In genomic region chr10:12081879-12082560, GRCh38 we compare ENCODE assay signal across 17 cellular contexts. TPM values are rescaled to one million over a fixed set of nuclear protein-coding genes. Genes with fewer than 3 reads are reported as not detected.
DNase-seq lines count a peak whose midpoint lies in the region; TF ChIP-seq lines count a peak whose summit lies in the region.
"Had no signal": no experiment of that assay in that cellular context is flagged by ENCODE, and none has a peak within 500 bp of the region (broad histone marks: within the 10 kb centered on the region; RNA-seq: fewer than 3 reads in every experiment).

No MANE protein-coding gene starts in this region.

- in situ Hi-C loops in astrocyte of the cerebellum (cut with HindIII; ENCODE audit: low sequenced_read_pairs), result no loop called here

- peak; percentile 56 for DNase-seq in HCEC 1CT
- peak; percentile 20 for DNase-seq in astrocyte of the cerebellum (ENCODE audit: low read depth)
- DNase-seq in fibroblast of the aortic adventitia (ENCODE audit: low read depth), result peak; percentile 78
- DNase-seq in activated naive CD4-positive, alpha-beta T cell treated with anti-CD3 and anti-CD28 coated beads, Interleukin-2, amount 50 U/mL, for 16 hours, result no peak
- DNase-seq in NCI-H510A treated with DMSO at 0.1 percent for 48 hours (lab: John Stamatoyannopoulos, UW), result no peak
- DNase-seq in endodermal cell, result no peak
- DNase-seq in erythroblast (lab: John Stamatoyannopoulos, UW), result no peak
- DNase-seq: activated CD4-positive, alpha-beta T cell treated with anti-CD3 and anti-CD28 coated beads, Interleukin-2, amount 50 U/mL, for 48 hours; activated T-cell treated with anti-CD3 and anti-CD28 coated beads, Interleukin-2, amount 50 U/mL, for 48 hours; amniotic stem cell; NCI-H1930; NCI-H510A; OCI-M1; stimulated activated naive CD8-positive, alpha-beta T cell treated with anti-CD3 and anti-CD28 coated beads, Interleukin-15, amount 100 ng/mL, for 72 hours; upper lobe of right lung had no signal

- H3K4me1 Mint-ChIP-seq in endodermal cell, result no peaks in the 10 kb centered on the region

- no peaks in the 10 kb centered on the region for H3K27me3 ChIP-seq in ACC112 (ENCODE audit: insufficient read depth, low read length)
- H3K27me3 ChIP-seq in endodermal cell (ENCODE audit: control insufficient read depth, insufficient read depth, low read length, poor library complexity, severe bottlenecking), result no peaks in the 10 kb centered on the region
- H3K27me3 ChIP-seq: upper lobe of right lung had no signal

- TF ChIP-seq POLR2A in erythroblast (IDR thresholded peaks at IDR 0.05; ENCODE audit: low read length), result no peak

- H3K36me3 Mint-ChIP-seq in endodermal cell (ENCODE audit: low read depth), result peaks cover 61% of the 10 kb centered on the region

- H2AFZ ChIP-seq in ACC112 (ENCODE audit: low read length, unreplicated experiment), result no peak overlapping the region

- no peak overlapping the region for H3K4me3 Mint-ChIP-seq in endodermal cell
- H3K4me3 Mint-ChIP-seq: dendritic cell treated with granulocyte-macrophage colony-stimulating factor and Interleukin-4, amounts not matched to agents 40 ng/mL and 50 ng/mL, for 4 days; stimulated activated naive CD8-positive, alpha-beta T cell treated with anti-CD3 and anti-CD28 coated beads, Interleukin-15, amount 100 ng/mL, for 72 hours had no signal

- H3K27ac Mint-ChIP-seq in endodermal cell, result no peak overlapping the region
- H3K27ac Mint-ChIP-seq: dendritic cell treated with granulocyte-macrophage colony-stimulating factor and Interleukin-4, amounts not matched to agents 40 ng/mL and 50 ng/mL, for 4 days; stimulated activated naive CD8-positive, alpha-beta T cell treated with anti-CD3 and anti-CD28 coated beads, Interleukin-15, amount 100 ng/mL, for 72 hours had no signal

- H3K9me3 Mint-ChIP-seq in endodermal cell, result no peaks in the 10 kb centered on the region
- H3K9me3 Mint-ChIP-seq: dendritic cell treated with granulocyte-macrophage colony-stimulating factor and Interleukin-4, amounts not matched to agents 40 ng/mL and 50 ng/mL, for 4 days; stimulated activated naive CD8-positive, alpha-beta T cell treated with anti-CD3 and anti-CD28 coated beads, Interleukin-15, amount 100 ng/mL, for 72 hours had no signal

- TF ChIP-seq CTCF in astrocyte of the cerebellum (IDR thresholded peaks at IDR 0.05; ENCODE audit: low read depth, low read length, missing control alignments) (no peak), fibroblast of the aortic adventitia (IDR thresholded peaks at IDR 0.05; ENCODE audit: insufficient read depth, low read length) (no peak), endodermal cell (conservative IDR thresholded peaks at IDR 0.05) (no peak)

- peak overlapping the region; percentile 12; the same call in 1 of the 2 replicates for H3K27ac ChIP-seq in ACC112 (ENCODE audit: low read depth, low read length)
- H3K27ac ChIP-seq in endodermal cell (ENCODE audit: low read depth, low read length), result no peak overlapping the region
- H3K27ac ChIP-seq: upper lobe of right lung had no signal

- no peak overlapping the region for H3K9ac ChIP-seq in endodermal cell (ENCODE audit: extremely low read depth, low read length, poor library complexity, severe bottlenecking)

- peaks cover 10% of the 10 kb centered on the region for H3K4me1 ChIP-seq in ACC112 (ENCODE audit: control insufficient read depth, insufficient read depth, low read length, unreplicated experiment)
- H3K4me1 ChIP-seq in endodermal cell (ENCODE audit: control insufficient read depth, insufficient read depth, low read length), result no peaks in the 10 kb centered on the region
- H3K4me1 ChIP-seq: upper lobe of right lung had no signal

- no peaks in the 10 kb centered on the region for H3K9me3 ChIP-seq in endodermal cell (ENCODE audit: control insufficient read depth, low read length)
- H3K9me3 ChIP-seq: upper lobe of right lung had no signal

- H3K27me3 Mint-ChIP-seq in endodermal cell (ENCODE audit: insufficient read depth), result no peaks in the 10 kb centered on the region
- H3K27me3 Mint-ChIP-seq: dendritic cell treated with granulocyte-macrophage colony-stimulating factor and Interleukin-4, amounts not matched to agents 40 ng/mL and 50 ng/mL, for 4 days; stimulated activated naive CD8-positive, alpha-beta T cell treated with anti-CD3 and anti-CD28 coated beads, Interleukin-15, amount 100 ng/mL, for 72 hours had no signal

- H3K79me2 ChIP-seq in ACC112 (ENCODE audit: control insufficient read depth, insufficient read depth, low read length, unreplicated experiment), result no peaks in the 10 kb centered on the region

- H3K36me3 ChIP-seq in ACC112 (ENCODE audit: insufficient read depth, low read length) (peaks cover 1% of the 10 kb centered on the region; the same call in 1 of the 2 replicates), endodermal cell (ENCODE audit: control insufficient read depth, insufficient read depth, low read length) (peaks cover 39% of the 10 kb centered on the region)

- H3K4me3 ChIP-seq in ACC112 (ENCODE audit: low read depth, low read length), result no peak overlapping the region
- no peak overlapping the region for H3K4me3 ChIP-seq in astrocyte of the cerebellum (ENCODE audit: low read depth, low read length)
- H3K4me3 ChIP-seq in fibroblast of the aortic adventitia (ENCODE audit: low read depth, low read length), result no peak overlapping the region
- no peak overlapping the region for H3K4me3 ChIP-seq in endodermal cell (ENCODE audit: low read length)
- H3K4me3 ChIP-seq: upper lobe of right lung had no signal

- 89 to 100% methylated on average over 5 to 6 of the region's 6 CpGs for WGBS in endodermal cell (ENCODE audit: insufficient coverage in 1 of 2, insufficient read length in 1 of 2), 2 experiments

RNA-seq across cellular contexts. Expression of gene DHTKD1, which starts 13.3 kb away (rescaled TPM):
- total RNA-seq in fibroblast of the aortic adventitia (ENCODE audit: low replicate concordance) (16.8 and 30.9 TPM in 2 replicates), endodermal cell (10 to 100 TPM; 56.9 to 61.5 TPM)
- 38.9 TPM for polyA plus RNA-seq in endodermal cell (2013, experiment 1 of 2)
- polyA plus RNA-seq in endodermal cell (2013, experiment 2 of 2), result 31.7 TPM

RNA-seq across cellular contexts. Expression of gene UPF2, which starts 39.4 kb away (rescaled TPM):
- total RNA-seq in fibroblast of the aortic adventitia (ENCODE audit: low replicate concordance) (18.3 and 25.5 TPM in 2 replicates), endodermal cell (10 to 100 TPM; 16.8 to 23.4 TPM)
- polyA plus RNA-seq in endodermal cell (2013, experiment 1 of 2), result 15.6 TPM
- 15.3 TPM for polyA plus RNA-seq in endodermal cell (2013, experiment 2 of 2)

RNA-seq across cellular contexts. Expression of gene SEC61A2, which starts 47.5 kb away (rescaled TPM):
- total RNA-seq in fibroblast of the aortic adventitia (ENCODE audit: low replicate concordance), result 8.9 and 11.5 TPM in 2 replicates
- 10 to 100 TPM; 24.4 to 40.5 TPM for total RNA-seq in endodermal cell
- 30.4 TPM for polyA plus RNA-seq in endodermal cell (2013, experiment 1 of 2)
- 34.6 TPM for polyA plus RNA-seq in endodermal cell (2013, experiment 2 of 2)

Comparison
In these comparisons a context has a peak if more than half of its experiments do, and no peak if none do; other contexts are left out.
1. DNase-seq: peak in HCEC 1CT (single experiment), astrocyte of the cerebellum (single experiment) and fibroblast of the aortic adventitia (single experiment); none in activated naive CD4-positive, alpha-beta T cell treated with anti-CD3 and anti-CD28 coated beads, Interleukin-2, amount 50 U/mL, for 16 hours (single experiment), NCI-H510A treated with DMSO at 0.1 percent for 48 hours (single experiment), endodermal cell (single experiment) and erythroblast (0 of 2).